1 cellular context compared by ENCODE assay signal in genomic region chr4:70008771-70009170, GRCh38.
TF ChIP-seq lines count a peak whose summit lies in the region.

No MANE protein-coding gene starts in this region.

TF ChIP-seq in GM23338, 12 proteins besides CTCF, POLR2A, EP300 and RAD21:
- TF ChIP-seq CREB1 (CRISPR knock-in tag; IDR thresholded peaks at IDR 0.05; ENCODE audit: low read depth) (no peak), ZNF114 (CRISPR knock-in tag; IDR thresholded peaks at IDR 0.05) (no peak), ZNF331 (CRISPR knock-in tag; IDR thresholded peaks at IDR 0.05; ENCODE audit: low read depth) (no peak), NANOG (IDR thresholded peaks at IDR 0.05; ENCODE audit: borderline replicate concordance) (no peak), EZH2 (IDR thresholded peaks at IDR 0.05; ENCODE audit: low read depth, unreplicated experiment) (no peak), JUNB (IDR thresholded peaks at IDR 0.05; ENCODE audit: unreplicated experiment) (no peak), POLR2AphosphoS5 (IDR thresholded peaks at IDR 0.05; ENCODE audit: low read depth) (no peak), EZH2phosphoT487 (IDR thresholded peaks at IDR 0.05; ENCODE audit: unreplicated experiment) (no peak), ZNF462 (CRISPR knock-in tag; IDR thresholded peaks at IDR 0.05) (no peak), REST (IDR thresholded peaks at IDR 0.05; ENCODE audit: unreplicated experiment) (no peak), STAT1 (IDR thresholded peaks at IDR 0.05; ENCODE audit: unreplicated experiment) (no peak)
- TF ChIP-seq, protein P1, sequence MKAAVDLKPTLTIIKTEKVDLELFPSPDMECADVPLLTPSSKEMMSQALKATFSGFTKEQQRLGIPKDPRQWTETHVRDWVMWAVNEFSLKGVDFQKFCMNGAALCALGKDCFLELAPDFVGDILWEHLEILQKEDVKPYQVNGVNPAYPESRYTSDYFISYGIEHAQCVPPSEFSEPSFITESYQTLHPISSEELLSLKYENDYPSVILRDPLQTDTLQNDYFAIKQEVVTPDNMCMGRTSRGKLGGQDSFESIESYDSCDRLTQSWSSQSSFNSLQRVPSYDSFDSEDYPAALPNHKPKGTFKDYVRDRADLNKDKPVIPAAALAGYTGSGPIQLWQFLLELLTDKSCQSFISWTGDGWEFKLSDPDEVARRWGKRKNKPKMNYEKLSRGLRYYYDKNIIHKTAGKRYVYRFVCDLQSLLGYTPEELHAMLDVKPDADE (IDR thresholded peaks at IDR 0.05) = no peak
